In genomic region chr4:176794151-176794550, GRCh38 we compare ENCODE assay signal across 17 cellular contexts. TPM values are rescaled to one million over a fixed set of nuclear protein-coding genes. Genes with fewer than 3 reads are reported as not detected.
DNase-seq lines count a peak whose midpoint lies in the region; ATAC-seq and TF ChIP-seq lines count a peak whose summit lies in the region.
"Had no signal": no experiment of that assay in that cellular context is flagged by ENCODE, and none has a peak within 500 bp of the region (broad histone marks: within the 10 kb centered on the region; RNA-seq: fewer than 3 reads in every experiment).

No MANE protein-coding gene starts in this region.

- no peak for TF ChIP-seq CTCF in astrocyte of the cerebellum (IDR thresholded peaks at IDR 0.05; ENCODE audit: low read depth, low read length, missing control alignments)

- H3K27ac Mint-ChIP-seq in naive thymus-derived CD4-positive, alpha-beta T cell: no peak overlapping the region
- H3K27ac Mint-ChIP-seq: activated naive CD4-positive, alpha-beta T cell treated with anti-CD3 and anti-CD28 coated beads, Interleukin-2, amount 50 U/mL, for 72 hours had no signal

- POLR2A ChIA-PET in naive thymus-derived CD4-positive, alpha-beta T cell (lab: Charles Lee): no interaction called here

- no peak overlapping the region for H3K4me3 ChIP-seq in astrocyte of the cerebellum (ENCODE audit: low read depth, low read length)
- H3K4me3 ChIP-seq in naive thymus-derived CD4-positive, alpha-beta T cell (ENCODE audit: low read length): no peak overlapping the region
- H3K4me3 ChIP-seq: Peyer's patch, tibial artery had no signal

- H3K9me3 Mint-ChIP-seq in naive thymus-derived CD4-positive, alpha-beta T cell: peaks cover 0 to 14% (median 6%) of the 10 kb centered on the region in 11 donors

- H3K4me3 Mint-ChIP-seq in naive thymus-derived CD4-positive, alpha-beta T cell: peak overlapping the region in 4 of 10 donors; percentile 50 to 73 (median 56)

- peaks cover 50 to 59% (median 53%) of the 10 kb centered on the region in 5 donors for H3K27me3 Mint-ChIP-seq in naive thymus-derived CD4-positive, alpha-beta T cell

- no peak for ATAC-seq in naive thymus-derived CD4-positive, alpha-beta T cell
- ATAC-seq: activated naive CD4-positive, alpha-beta T cell treated with anti-CD3 and anti-CD28 coated beads, Interleukin-2, amount 50 U/mL, for 72 hours had no signal

- DNase-seq in A172 (ENCODE audit: low spot score) (peak; percentile 83), HCEC 1CT (peak; percentile 91), astrocyte of the cerebellum (ENCODE audit: low read depth) (peak; percentile 90), kidney glomerular epithelial cell (lab: John Stamatoyannopoulos, UW) (peak; percentile 51), activated T-cell treated with anti-CD3 and anti-CD28 coated beads for 4 hours (no peak), superior temporal gyrus (ENCODE audit: extremely low spot score) (no peak)
- DNase-seq in activated effector memory CD4-positive, alpha-beta T cell treated with anti-CD3 and anti-CD28 coated beads, Interleukin-2, amount 50 U/mL, for 16 hours: no peak
- no peak for DNase-seq in naive thymus-derived CD4-positive, alpha-beta T cell
- DNase-seq: activated CD4-positive, CD25-positive, alpha-beta regulatory T cell treated with anti-CD3 and anti-CD28 coated beads, Interleukin-2, amount 50 U/mL, for 72 hours; C1 segment of cervical spinal cord; kidney; NCI-H1092 treated with DMSO at 0.1 percent for 48 hours; Peyer's patch; tibial artery had no signal

- H3K36me3 ChIP-seq in naive thymus-derived CD4-positive, alpha-beta T cell (ENCODE audit: control insufficient read depth in 2 of 3, insufficient read depth in 3 of 3, low read length in 3 of 3): no peaks in the 10 kb centered on the region
- H3K36me3 ChIP-seq: Peyer's patch, tibial artery had no signal

- intact Hi-C loops in naive thymus-derived CD4-positive, alpha-beta T cell (cut with micrococcal nuclease): no loop called here

- peaks cover 0 to 20% (median 10%) of the 10 kb centered on the region in 7 donors for H3K4me1 Mint-ChIP-seq in naive thymus-derived CD4-positive, alpha-beta T cell

- no peaks in the 10 kb centered on the region for H3K4me1 ChIP-seq in naive thymus-derived CD4-positive, alpha-beta T cell (ENCODE audit: control insufficient read depth in 2 of 2, insufficient read depth in 2 of 2, low read length in 2 of 2)
- H3K4me1 ChIP-seq: parathyroid adenoma had no signal

- no peak overlapping the region for H3K27ac ChIP-seq in naive thymus-derived CD4-positive, alpha-beta T cell (ENCODE audit: low read depth, low read length)
- H3K27ac ChIP-seq: HL-60, parathyroid adenoma, tibial artery had no signal

- CTCF ChIA-PET in naive thymus-derived CD4-positive, alpha-beta T cell (lab: Charles Lee): no interaction called here

- H3K27me3 ChIP-seq in naive thymus-derived CD4-positive, alpha-beta T cell (ENCODE audit: control insufficient read depth in 2 of 2, insufficient read depth in 2 of 2, low read length in 2 of 2): peaks cover 0 to 5% of the 10 kb centered on the region in 2 donors
- H3K27me3 ChIP-seq: tibial artery had no signal

- no peaks in the 10 kb centered on the region for H3K9me3 ChIP-seq in naive thymus-derived CD4-positive, alpha-beta T cell (ENCODE audit: control insufficient read depth in 2 of 3, low read length in 3 of 3)
- H3K9me3 ChIP-seq: Peyer's patch, tibial artery had no signal

- in situ Hi-C loops in astrocyte of the cerebellum (cut with HindIII; ENCODE audit: low sequenced_read_pairs): loop anchor here (25.0 kb wide), 2 partner anchors 243 to 407 kb away; no protein-coding TSS in a partner anchor

- H3K36me3 Mint-ChIP-seq in naive thymus-derived CD4-positive, alpha-beta T cell: peaks cover 0 to 4% (median 0%) of the 10 kb centered on the region in 5 donors

RNA-seq across cellular contexts. Expression of gene VEGFC, which starts 1.4 kb away (rescaled TPM):
- 39.3 and 42.8 TPM in 2 replicates for total RNA-seq in A172 (2014; rRNA removed; shearing (Covaris generic))
- total RNA-seq in naive thymus-derived CD4-positive, alpha-beta T cell: not detected
- polyA plus RNA-seq in naive thymus-derived CD4-positive, alpha-beta T cell: not detected
- total RNA-seq: activated naive CD4-positive, alpha-beta T cell treated with anti-CD3 and anti-CD28 coated beads, Interleukin-2, amount 50 U/mL, for 72 hours had no signal

Comparison
In these comparisons a context has a peak if more than half of its experiments do, and no peak if none do; other contexts are left out.
1. DNase-seq: peak in A172 (single experiment), HCEC 1CT (single experiment), astrocyte of the cerebellum (single experiment) and kidney glomerular epithelial cell (single experiment); none in activated effector memory CD4-positive, alpha-beta T cell treated with anti-CD3 and anti-CD28 coated beads, Interleukin-2, amount 50 U/mL, for 16 hours (single experiment), activated T-cell treated with anti-CD3 and anti-CD28 coated beads for 4 hours (single experiment), naive thymus-derived CD4-positive, alpha-beta T cell (0 of 9) and superior temporal gyrus (single experiment).
2. RNA of gene VEGFC, which starts 1.4 kb away (total RNA-seq): 39.3 to 42.8 TPM in A172; not detected in naive thymus-derived CD4-positive, alpha-beta T cell; every median in the first group is over 10 times any median in the second.